In the genomic region with DNA sequence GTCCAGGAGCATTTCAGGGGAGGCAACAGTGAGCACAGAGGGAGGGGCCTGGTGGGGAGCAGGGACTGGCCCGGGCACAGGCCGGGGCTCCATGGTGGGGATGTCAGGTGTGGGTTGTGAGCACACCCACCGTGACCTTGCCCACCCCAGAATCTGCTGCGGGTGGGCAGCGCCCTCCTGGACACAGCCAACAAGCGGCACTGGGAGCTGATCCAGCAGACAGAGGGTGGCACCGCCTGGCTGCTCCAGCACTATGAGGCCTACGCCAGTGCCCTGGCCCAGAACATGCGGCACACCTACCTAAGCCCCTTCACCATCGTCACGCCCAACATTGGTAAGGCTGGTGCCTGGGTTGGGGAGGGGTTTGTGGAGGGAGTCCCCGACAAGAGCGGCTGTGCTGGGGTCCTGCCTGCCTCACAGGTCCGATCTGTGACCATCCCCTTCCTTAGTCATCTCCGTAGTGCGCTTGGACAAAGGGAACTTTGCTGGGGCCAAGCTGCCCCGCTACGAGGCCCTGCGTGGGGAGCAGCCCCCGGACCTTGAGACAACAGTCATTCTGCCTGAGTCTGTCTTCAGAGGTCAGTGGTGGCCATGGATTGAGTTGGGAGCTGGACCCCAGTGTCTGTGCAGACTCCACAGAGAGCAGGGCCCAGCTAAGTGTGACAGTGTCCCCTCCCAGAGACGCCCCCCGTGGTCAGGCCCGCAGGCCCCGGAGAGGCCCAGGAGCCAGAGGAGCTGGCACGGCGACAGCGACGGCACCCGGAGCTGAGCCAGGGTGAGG, we compare ENCODE assay signal across 19 cellular contexts. TPM values are rescaled to one million over a fixed set of nuclear protein-coding genes. Genes with fewer than 3 reads are reported as not detected.
A peak's percentile ranks its signal among the peaks of the same experiment; 100 is the strongest.
DNase-seq lines count a peak whose midpoint lies in the region; ATAC-seq and TF ChIP-seq lines count a peak whose summit lies in the region.
"Had no signal": no experiment of that assay in that cellular context is flagged by ENCODE, and none has a peak within 500 bp of the region (broad histone marks: within the 10 kb centered on the region; RNA-seq: fewer than 3 reads in every experiment).

No MANE protein-coding gene starts in this region.

- no peak for TF ChIP-seq CTCF in upper lobe of right lung (IDR thresholded peaks at IDR 0.05)

- DNase-seq in Right ventricle myocardium superior (peak; percentile 20), left cardiac atrium (no peak), pons (ENCODE audit: low spot score) (peak; percentile 69), upper lobe of right lung (peak; percentile 54), LoVo (ENCODE audit: low spot score) (no peak)
- DNase-seq: DND-41, KG1, NCI-H1048, NCI-H1436 treated with DMSO at 0.1 percent for 48 hours, NCI-H2081 treated with DMSO at 0.1 percent for 48 hours, NCI-H510A, NCI-H774, RPMI8226 had no signal

- H3K4me1 ChIP-seq in upper lobe of right lung: peaks cover 4% of the 10 kb centered on the region

- ATAC-seq in Right ventricle myocardium superior (ENCODE audit: poor library complexity): no peak
- no peak for ATAC-seq in left cardiac atrium
- no peak for ATAC-seq in upper lobe of right lung
- ATAC-seq in GM19395 (IDR thresholded peaks at IDR 0.05; ENCODE audit: unreplicated experiment): no peak
- no peak for ATAC-seq in SK-N-SH treated with all-trans-retinoic acid at 6 μM for 48 hours

- H3K4me3 ChIP-seq in upper lobe of right lung: no peak overlapping the region
- H3K4me3 ChIP-seq: BLaER1 treated with 17β-estradiol and CSF1 and Interleukin-3, amounts not matched to agents 10 nM and 100 nM had no signal

- intact Hi-C loops in Right ventricle myocardium superior (cut with DNase I): no loop called here
- intact Hi-C loops in left cardiac atrium (cut with DNase I): loop anchor here in 1 of 2 donors (10.0 kb wide), 1 partner anchor 266 kb away; a partner anchor contains a TSS
- intact Hi-C loops in upper lobe of right lung (cut with DNase I): no loop called here

- no peaks in the 10 kb centered on the region for H3K36me3 ChIP-seq in upper lobe of right lung

- H3K27me3 ChIP-seq in upper lobe of right lung: no peaks in the 10 kb centered on the region
- H3K27me3 ChIP-seq: BLaER1 treated with 17β-estradiol and CSF1 and Interleukin-3, amounts not matched to agents 10 nM and 100 nM had no signal

- H3K27ac ChIP-seq in cingulate gyrus (ENCODE audit: low read depth, low read length): peak overlapping the region; percentile 82
- H3K27ac ChIP-seq in upper lobe of right lung: no peak overlapping the region

- H3K9me3 ChIP-seq in upper lobe of right lung: no peaks in the 10 kb centered on the region
- H3K9me3 ChIP-seq: BLaER1 treated with 17β-estradiol and CSF1 and Interleukin-3, amounts not matched to agents 10 nM and 100 nM had no signal

TF ChIP-seq in SK-N-SH treated with all-trans-retinoic acid at 6 μM for 48 hours, 23 proteins besides CTCF, POLR2A, EP300 and RAD21:
- no peak for TF ChIP-seq TCF4 (CRISPR knock-in tag; IDR thresholded peaks at IDR 0.05; ENCODE audit: borderline replicate concordance)
- TF ChIP-seq BACH2 (CRISPR knock-in tag; IDR thresholded peaks at IDR 0.05; ENCODE audit: borderline replicate concordance): no peak
- TF ChIP-seq, protein P1, sequence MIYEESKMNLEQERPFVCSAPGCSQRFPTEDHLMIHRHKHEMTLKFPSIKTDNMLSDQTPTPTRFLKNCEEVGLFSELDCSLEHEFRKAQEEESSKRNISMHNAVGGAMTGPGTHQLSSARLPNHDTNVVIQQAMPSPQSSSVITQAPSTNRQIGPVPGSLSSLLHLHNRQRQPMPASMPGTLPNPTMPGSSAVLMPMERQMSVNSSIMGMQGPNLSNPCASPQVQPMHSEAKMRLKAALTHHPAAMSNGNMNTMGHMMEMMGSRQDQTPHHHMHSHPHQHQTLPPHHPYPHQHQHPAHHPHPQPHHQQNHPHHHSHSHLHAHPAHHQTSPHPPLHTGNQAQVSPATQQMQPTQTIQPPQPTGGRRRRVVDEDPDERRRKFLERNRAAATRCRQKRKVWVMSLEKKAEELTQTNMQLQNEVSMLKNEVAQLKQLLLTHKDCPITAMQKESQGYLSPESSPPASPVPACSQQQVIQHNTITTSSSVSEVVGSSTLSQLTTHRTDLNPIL (CRISPR knock-in tag; IDR thresholded peaks at IDR 0.05; ENCODE audit: low read depth): no peak
- TF ChIP-seq OSR1 (CRISPR knock-in tag; IDR thresholded peaks at IDR 0.05): no peak
- TF ChIP-seq, protein P2, sequence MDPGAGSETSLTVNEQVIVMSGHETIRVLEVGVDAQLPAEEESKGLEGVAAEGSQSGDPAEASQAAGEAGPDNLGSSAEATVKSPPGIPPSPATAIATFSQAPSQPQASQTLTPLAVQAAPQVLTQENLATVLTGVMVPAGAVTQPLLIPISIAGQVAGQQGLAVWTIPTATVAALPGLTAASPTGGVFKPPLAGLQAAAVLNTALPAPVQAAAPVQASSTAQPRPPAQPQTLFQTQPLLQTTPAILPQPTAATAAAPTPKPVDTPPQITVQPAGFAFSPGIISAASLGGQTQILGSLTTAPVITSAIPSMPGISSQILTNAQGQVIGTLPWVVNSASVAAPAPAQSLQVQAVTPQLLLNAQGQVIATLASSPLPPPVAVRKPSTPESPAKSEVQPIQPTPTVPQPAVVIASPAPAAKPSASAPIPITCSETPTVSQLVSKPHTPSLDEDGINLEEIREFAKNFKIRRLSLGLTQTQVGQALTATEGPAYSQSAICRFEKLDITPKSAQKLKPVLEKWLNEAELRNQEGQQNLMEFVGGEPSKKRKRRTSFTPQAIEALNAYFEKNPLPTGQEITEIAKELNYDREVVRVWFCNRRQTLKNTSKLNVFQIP (CRISPR knock-in tag; IDR thresholded peaks at IDR 0.05; ENCODE audit: borderline replicate concordance, low read depth): no peak
- TF ChIP-seq ZFP3 (CRISPR knock-in tag; IDR thresholded peaks at IDR 0.05): no peak
- no peak for TF ChIP-seq ZC3H10 (CRISPR knock-in tag; IDR thresholded peaks at IDR 0.05)
- TF ChIP-seq RARB (CRISPR knock-in tag; IDR thresholded peaks at IDR 0.05): no peak

RNA-seq across cellular contexts. Expression of a gene that starts 14.3 kb away (rescaled TPM):
- total RNA-seq in Right ventricle myocardium superior: 0.73 TPM
- total RNA-seq in left cardiac atrium: 1 to 10 TPM; 2.3 to 2.5 TPM
- total RNA-seq in upper lobe of right lung: 2.9 TPM

RNA-seq across cellular contexts. Expression of a gene that starts 19.3 kb away (rescaled TPM):
- total RNA-seq in Right ventricle myocardium superior: 6.3 TPM
- 10 to 100 TPM; 15.6 to 21.1 TPM for total RNA-seq in left cardiac atrium
- 7.4 TPM for total RNA-seq in upper lobe of right lung

RNA-seq across cellular contexts. Expression of a gene that starts 38.2 kb away (rescaled TPM):
- total RNA-seq in Right ventricle myocardium superior (0.73 TPM), left cardiac atrium (100 to 1,000 TPM; 220 to 239 TPM), upper lobe of right lung (3.6 TPM)
- total RNA-seq: A172, M059J had no signal

RNA-seq across cellular contexts. Expression of a gene that starts 54.9 kb away (rescaled TPM):
- total RNA-seq in Right ventricle myocardium superior: 92.8 TPM
- total RNA-seq in left cardiac atrium: 100 to 1,000 TPM; 109 to 141 TPM
- total RNA-seq in upper lobe of right lung: 194 TPM

Comparison
In these comparisons a context has a peak if more than half of its experiments do, and no peak if none do; other contexts are left out.
1. DNase-seq: peak in Right ventricle myocardium superior (single experiment), pons (single experiment) and upper lobe of right lung (single experiment); none in left cardiac atrium (single experiment) and LoVo (single experiment).
2. RNA of a gene that starts 38.2 kb away (total RNA-seq): 220 to 239 TPM in left cardiac atrium; 3.6 TPM in upper lobe of right lung (single experiment) and 0.73 TPM in Right ventricle myocardium superior (single experiment); every median in the first group is over 10 times any median in the second.